In the genomic region with DNA sequence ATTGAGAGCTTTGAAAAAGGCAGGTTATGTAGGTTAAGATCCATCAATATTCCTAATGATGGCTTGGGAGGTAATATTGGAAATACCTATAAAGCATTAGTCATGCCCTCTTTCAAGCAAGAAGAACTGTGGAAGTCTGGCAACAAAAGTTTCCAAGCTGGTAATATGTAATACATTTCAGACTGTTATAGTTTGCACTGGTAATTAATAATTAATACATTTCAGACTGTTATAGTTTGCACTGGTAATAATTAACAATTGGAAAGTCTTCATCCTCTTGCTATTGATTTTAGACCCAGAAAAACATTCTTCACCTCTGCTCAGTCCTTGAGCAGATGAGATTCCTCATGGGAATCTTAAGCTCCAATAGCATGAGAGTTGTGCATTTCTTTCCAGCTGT, we compare ENCODE assay signal across 1 cellular context.
TF ChIP-seq lines count a peak whose summit lies in the region.

No MANE protein-coding gene starts in this region.

TF ChIP-seq in A549, 52 proteins besides CTCF, POLR2A, EP300 and RAD21 (continued from another document):
- TF ChIP-seq, protein P1, sequence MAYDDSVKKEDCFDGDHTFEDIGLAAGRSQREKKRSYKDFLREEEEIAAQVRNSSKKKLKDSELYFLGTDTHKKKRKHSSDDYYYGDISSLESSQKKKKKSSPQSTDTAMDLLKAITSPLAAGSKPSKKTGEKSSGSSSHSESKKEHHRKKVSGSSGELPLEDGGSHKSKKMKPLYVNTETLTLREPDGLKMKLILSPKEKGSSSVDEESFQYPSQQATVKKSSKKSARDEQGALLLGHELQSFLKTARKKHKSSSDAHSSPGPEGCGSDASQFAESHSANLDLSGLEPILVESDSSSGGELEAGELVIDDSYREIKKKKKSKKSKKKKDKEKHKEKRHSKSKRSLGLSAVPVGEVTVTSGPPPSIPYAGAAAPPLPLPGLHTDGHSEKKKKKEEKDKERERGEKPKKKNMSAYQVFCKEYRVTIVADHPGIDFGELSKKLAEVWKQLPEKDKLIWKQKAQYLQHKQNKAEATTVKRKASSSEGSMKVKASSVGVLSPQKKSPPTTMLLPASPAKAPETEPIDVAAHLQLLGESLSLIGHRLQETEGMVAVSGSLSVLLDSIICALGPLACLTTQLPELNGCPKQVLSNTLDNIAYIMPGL (CRISPR knock-in tag; IDR thresholded peaks at IDR 0.05; ENCODE audit: borderline replicate concordance): no peak
- TF ChIP-seq, protein P2, sequence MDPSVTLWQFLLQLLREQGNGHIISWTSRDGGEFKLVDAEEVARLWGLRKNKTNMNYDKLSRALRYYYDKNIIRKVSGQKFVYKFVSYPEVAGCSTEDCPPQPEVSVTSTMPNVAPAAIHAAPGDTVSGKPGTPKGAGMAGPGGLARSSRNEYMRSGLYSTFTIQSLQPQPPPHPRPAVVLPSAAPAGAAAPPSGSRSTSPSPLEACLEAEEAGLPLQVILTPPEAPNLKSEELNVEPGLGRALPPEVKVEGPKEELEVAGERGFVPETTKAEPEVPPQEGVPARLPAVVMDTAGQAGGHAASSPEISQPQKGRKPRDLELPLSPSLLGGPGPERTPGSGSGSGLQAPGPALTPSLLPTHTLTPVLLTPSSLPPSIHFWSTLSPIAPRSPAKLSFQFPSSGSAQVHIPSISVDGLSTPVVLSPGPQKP (IDR thresholded peaks at IDR 0.05; ENCODE audit: low read depth, low read length): no peak
- TF ChIP-seq PHF8 (IDR thresholded peaks at IDR 0.05; ENCODE audit: borderline replicate concordance, low read depth) (no peak), MYC (IDR thresholded peaks at IDR 0.05; ENCODE audit: borderline replicate concordance, low read length) (no peak)
